Comparison of ENCODE assay signal across 1 cellular context in genomic region chr9:97628668-97629067, GRCh38.
TF ChIP-seq lines count a peak whose summit lies in the region.

No MANE protein-coding gene starts in this region.

TF ChIP-seq in IMR-90, 13 proteins besides CTCF, POLR2A, EP300 and RAD21:
- TF ChIP-seq USF2 (IDR thresholded peaks at IDR 0.05; ENCODE audit: low read depth, low read length) (no peak), MAZ (IDR thresholded peaks at IDR 0.05; ENCODE audit: borderline replicate concordance, low read depth, low read length) (no peak), SMC3 (IDR thresholded peaks at IDR 0.05; ENCODE audit: low read depth, low read length) (no peak), FOS (IDR thresholded peaks at IDR 0.05; ENCODE audit: low read depth, low read length) (no peak), BHLHE40 (IDR thresholded peaks at IDR 0.05; ENCODE audit: low read depth, low read length) (no peak), ELK1 (IDR thresholded peaks at IDR 0.05; ENCODE audit: borderline replicate concordance, low read depth, low read length) (no peak), MXI1 (IDR thresholded peaks at IDR 0.05; ENCODE audit: borderline replicate concordance, low read depth, low read length) (no peak), RCOR1 (IDR thresholded peaks at IDR 0.05; ENCODE audit: insufficient replicate concordance, low read length) (no peak), RFX5 (IDR thresholded peaks at IDR 0.05; ENCODE audit: low read depth, low read length) (no peak), MAFK (IDR thresholded peaks at IDR 0.05; ENCODE audit: low read depth, low read length) (no peak), CEBPB (IDR thresholded peaks at IDR 0.05; ENCODE audit: low read depth, low read length) (no peak), NFE2L2 (IDR thresholded peaks at IDR 0.05; ENCODE audit: low read depth, low read length) (no peak), CHD1 (IDR thresholded peaks at IDR 0.05; ENCODE audit: low read depth, low read length) (no peak)
